In the genomic region with DNA sequence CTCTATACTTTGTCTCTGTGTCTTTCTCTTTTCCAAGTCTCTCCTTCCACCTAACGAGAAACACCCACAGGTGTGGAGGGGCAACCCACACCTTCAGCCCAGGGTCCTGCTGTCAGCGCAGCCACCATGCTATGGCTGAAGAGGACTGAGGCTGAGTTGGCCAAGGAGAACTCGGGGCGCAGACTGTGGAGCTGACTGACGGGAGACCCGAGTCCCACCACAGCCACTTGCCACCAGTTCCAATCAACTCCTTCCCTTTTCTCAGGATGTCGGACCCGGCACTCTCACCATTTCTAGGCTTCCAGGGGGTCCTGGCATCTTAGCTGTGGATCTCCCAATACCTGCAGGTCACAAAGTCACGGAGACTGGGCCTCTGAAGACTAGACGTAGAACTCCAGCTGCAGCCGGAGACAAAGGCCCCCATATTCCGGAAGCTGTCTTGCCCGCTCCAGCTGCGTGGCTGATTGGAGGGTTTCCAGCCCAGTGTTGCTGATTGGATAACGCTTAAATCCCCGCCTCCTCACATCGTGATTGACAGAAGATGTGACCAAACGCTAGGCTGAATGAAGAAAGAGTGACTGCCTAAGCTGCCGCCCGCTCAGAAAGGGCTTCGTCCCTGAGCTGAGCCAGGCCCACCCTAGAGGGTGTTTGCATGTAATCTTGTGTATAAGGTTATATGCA, we compare ENCODE assay signal across 9 cellular contexts.
DNase-seq lines count a peak whose midpoint lies in the region; ATAC-seq, FAIRE-seq and TF ChIP-seq lines count a peak whose summit lies in the region.
"Had no signal": no experiment of that assay in that cellular context is flagged by ENCODE, and none has a peak within 500 bp of the region (broad histone marks: within the 10 kb centered on the region; RNA-seq: fewer than 3 reads in every experiment).

No MANE protein-coding gene starts in this region.

- no peak for FAIRE-seq in GM12892 (lab: Jason Lieb, UNC)

- H3K9me3 Mint-ChIP-seq in activated CD8-positive, alpha-beta memory T cell treated with anti-CD3 and anti-CD28 coated beads, Interleukin-2, amount 10 ng/mL, durations not matched to agents 7 days and 5 days (ENCODE audit: low read depth): peaks cover 38% of the 10 kb centered on the region
- H3K9me3 Mint-ChIP-seq in naive thymus-derived CD8-positive, alpha-beta T cell: peaks cover 0 to 77% (median 0%) of the 10 kb centered on the region in 9 donors
- peaks cover 16% of the 10 kb centered on the region for H3K9me3 Mint-ChIP-seq in stimulated activated memory B cell treated with anti-CD40 and anti-IgM and Interleukin-4, amounts not matched to agents 10 μg/mL and 1 μg/mL and 100 μg/mL, for 72 hours

- H3K27ac ChIP-seq in epithelial cell of prostate: peak overlapping the region; percentile 74

- peak overlapping the region; percentile 90 for H3K27ac Mint-ChIP-seq in activated CD8-positive, alpha-beta memory T cell treated with anti-CD3 and anti-CD28 coated beads, Interleukin-2, amount 10 ng/mL, durations not matched to agents 7 days and 5 days
- H3K27ac Mint-ChIP-seq in naive thymus-derived CD8-positive, alpha-beta T cell: peak overlapping the region; percentile 89 to 100 (median 98)
- peak overlapping the region; percentile 80 for H3K27ac Mint-ChIP-seq in stimulated activated memory B cell treated with anti-CD40 and anti-IgM and Interleukin-4, amounts not matched to agents 10 μg/mL and 1 μg/mL and 100 μg/mL, for 72 hours

- peak overlapping the region; percentile 84 for H3K4me3 Mint-ChIP-seq in activated CD8-positive, alpha-beta memory T cell treated with anti-CD3 and anti-CD28 coated beads, Interleukin-2, amount 10 ng/mL, durations not matched to agents 7 days and 5 days
- peak overlapping the region; percentile 91 to 100 (median 96) for H3K4me3 Mint-ChIP-seq in naive thymus-derived CD8-positive, alpha-beta T cell
- H3K4me3 Mint-ChIP-seq in stimulated activated memory B cell treated with anti-CD40 and anti-IgM and Interleukin-4, amounts not matched to agents 10 μg/mL and 1 μg/mL and 100 μg/mL, for 72 hours: peak overlapping the region; percentile 85
- H3K4me3 Mint-ChIP-seq: neural crest cell had no signal

- ATAC-seq in activated CD8-positive, alpha-beta memory T cell treated with anti-CD3 and anti-CD28 coated beads, Interleukin-2, amount 10 ng/mL, durations not matched to agents 7 days and 5 days: peak; percentile 99
- ATAC-seq in naive thymus-derived CD8-positive, alpha-beta T cell: peak; percentile 97
- ATAC-seq in stimulated activated memory B cell treated with anti-CD40 and anti-IgM and Interleukin-4, amounts not matched to agents 10 μg/mL and 1 μg/mL and 100 μg/mL, for 72 hours: peak; percentile 94
- no peak for ATAC-seq in HG02852 (IDR thresholded peaks at IDR 0.05; ENCODE audit: unreplicated experiment)

- H3K36me3 Mint-ChIP-seq in activated CD8-positive, alpha-beta memory T cell treated with anti-CD3 and anti-CD28 coated beads, Interleukin-2, amount 10 ng/mL, durations not matched to agents 7 days and 5 days: peaks cover 18% of the 10 kb centered on the region
- peaks cover 7 to 48% (median 14%) of the 10 kb centered on the region in 3 donors for H3K36me3 Mint-ChIP-seq in naive thymus-derived CD8-positive, alpha-beta T cell
- H3K36me3 Mint-ChIP-seq in stimulated activated memory B cell treated with anti-CD40 and anti-IgM and Interleukin-4, amounts not matched to agents 10 μg/mL and 1 μg/mL and 100 μg/mL, for 72 hours: peaks cover 6% of the 10 kb centered on the region

- TF ChIP-seq POLR2A in GM12892 (IDR thresholded peaks at IDR 0.05; ENCODE audit: low read depth, low read length): no peak

- DNase-seq in COR-L47 (lab: John Stamatoyannopoulos, UW): peak; percentile 1
- DNase-seq in NCI-H128 (lab: John Stamatoyannopoulos, UW; ENCODE audit: unreplicated experiment): peak; percentile 8
- peak; percentile 85 for DNase-seq in activated CD8-positive, alpha-beta memory T cell treated with anti-CD3 and anti-CD28 coated beads, Interleukin-2, amount 10 ng/mL, durations not matched to agents 7 days and 5 days
- DNase-seq in epithelial cell of prostate (ENCODE audit: low read depth, low spot score): peak; percentile 54
- DNase-seq in naive thymus-derived CD8-positive, alpha-beta T cell: peak; percentile 54 to 95 (median 86)
- no peak for DNase-seq in GM12892 (ENCODE audit: insufficient read length)

- CTCF ChIA-PET in activated CD8-positive, alpha-beta memory T cell treated with anti-CD3 and anti-CD28 coated beads, Interleukin-2, amount 10 ng/mL, durations not matched to agents 7 days and 5 days (lab: Charles Lee): no interaction called here

- H3K27me3 Mint-ChIP-seq in activated CD8-positive, alpha-beta memory T cell treated with anti-CD3 and anti-CD28 coated beads, Interleukin-2, amount 10 ng/mL, durations not matched to agents 7 days and 5 days: no peaks in the 10 kb centered on the region
- no peaks in the 10 kb centered on the region for H3K27me3 Mint-ChIP-seq in naive thymus-derived CD8-positive, alpha-beta T cell
- H3K27me3 Mint-ChIP-seq in stimulated activated memory B cell treated with anti-CD40 and anti-IgM and Interleukin-4, amounts not matched to agents 10 μg/mL and 1 μg/mL and 100 μg/mL, for 72 hours: no peaks in the 10 kb centered on the region

- POLR2A ChIA-PET in naive thymus-derived CD8-positive, alpha-beta T cell (lab: Charles Lee): interaction anchor here (0.5 to 4.3 kb wide), 13 partner anchors 9 to 240 kb away, joined by 3 to 44 read pairs (median 6); a partner anchor contains a TSS

- H3K4me1 Mint-ChIP-seq in activated CD8-positive, alpha-beta memory T cell treated with anti-CD3 and anti-CD28 coated beads, Interleukin-2, amount 10 ng/mL, durations not matched to agents 7 days and 5 days: no peaks in the 10 kb centered on the region
- peaks cover 20 to 37% (median 28%) of the 10 kb centered on the region in 4 donors for H3K4me1 Mint-ChIP-seq in naive thymus-derived CD8-positive, alpha-beta T cell
- no peaks in the 10 kb centered on the region for H3K4me1 Mint-ChIP-seq in stimulated activated memory B cell treated with anti-CD40 and anti-IgM and Interleukin-4, amounts not matched to agents 10 μg/mL and 1 μg/mL and 100 μg/mL, for 72 hours
- H3K4me1 Mint-ChIP-seq: neural crest cell had no signal
